9 cellular contexts compared by ENCODE assay signal in the genomic region with DNA sequence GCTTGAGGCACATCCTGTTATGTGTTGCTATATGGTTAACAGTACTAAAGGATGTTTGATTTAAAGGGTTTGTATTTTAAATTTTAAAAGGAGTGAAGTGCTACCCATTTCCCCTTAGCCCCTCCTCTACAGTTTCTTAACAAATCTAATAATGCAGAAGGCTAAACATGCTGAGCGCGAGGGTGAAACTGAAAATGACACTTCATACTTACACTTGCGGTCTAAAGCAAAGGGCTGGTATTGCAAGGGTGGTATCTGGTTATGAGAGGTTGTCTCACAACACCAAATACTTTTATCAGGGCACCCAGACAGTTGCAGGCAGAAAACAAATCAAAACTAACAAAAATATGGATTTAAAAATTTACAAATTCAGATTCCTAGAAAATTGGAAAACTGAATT.
DNase-seq lines count a peak whose midpoint lies in the region; ATAC-seq and TF ChIP-seq lines count a peak whose summit lies in the region.
"Had no signal": no experiment of that assay in that cellular context is flagged by ENCODE, and none has a peak within 500 bp of the region (broad histone marks: within the 10 kb centered on the region; RNA-seq: fewer than 3 reads in every experiment).

No MANE protein-coding gene starts in this region.

- H3K4me3 ChIP-seq in ovary, result no peak overlapping the region

- WGBS in ovary, 3 donors, result 88 to 94% (median 92%) methylated on average over 3 of the region's 3 CpGs

- no peak overlapping the region for H3K4me3 Mint-ChIP-seq in activated naive CD8-positive, alpha-beta T cell treated with anti-CD3 and anti-CD28 coated beads, Interleukin-2, amount 50 U/mL, for 24 hours

- H3K27me3 ChIP-seq in ovary, result no peaks in the 10 kb centered on the region

- intact Hi-C loops in ovary (cut with DNase I), result loop anchor here in 1 of 4 donors (1.0 kb wide), 1 partner anchor 45 kb away; no protein-coding TSS in a partner anchor

- no peaks in the 10 kb centered on the region for H3K36me3 ChIP-seq in ovary

- H3K4me1 ChIP-seq in ovary (ENCODE audit: insufficient read depth), result no peaks in the 10 kb centered on the region

- H3K9me3 Mint-ChIP-seq in activated naive CD8-positive, alpha-beta T cell treated with anti-CD3 and anti-CD28 coated beads, Interleukin-2, amount 50 U/mL, for 24 hours, result no peaks in the 10 kb centered on the region

- no peak overlapping the region for H3K27ac ChIP-seq in ovary
- H3K27ac ChIP-seq: HL-60 had no signal

- no peak for TF ChIP-seq EP300 in ovary (IDR thresholded peaks at IDR 0.05)

- peaks cover 17% of the 10 kb centered on the region for H3K4me1 Mint-ChIP-seq in activated naive CD8-positive, alpha-beta T cell treated with anti-CD3 and anti-CD28 coated beads, Interleukin-2, amount 50 U/mL, for 24 hours

- TF ChIP-seq POLR2A in ovary (IDR thresholded peaks at IDR 0.05), result no peak

- H3K9me3 ChIP-seq in ovary, result no peaks in the 10 kb centered on the region

- no peak overlapping the region for H3K27ac Mint-ChIP-seq in activated naive CD8-positive, alpha-beta T cell treated with anti-CD3 and anti-CD28 coated beads, Interleukin-2, amount 50 U/mL, for 24 hours

- no peak for TF ChIP-seq CTCF in ovary (IDR thresholded peaks at IDR 0.05)

- DNase-seq in activated naive CD8-positive, alpha-beta T cell treated with anti-CD3 and anti-CD28 coated beads, Interleukin-2, amount 50 U/mL, for 24 hours, result no peak
- DNase-seq in ovary (no peak), HT-29 (ENCODE audit: low spot score) (no peak)
- DNase-seq: NCI-H510A had no signal

- peaks cover 2% of the 10 kb centered on the region for H3K27me3 Mint-ChIP-seq in activated naive CD8-positive, alpha-beta T cell treated with anti-CD3 and anti-CD28 coated beads, Interleukin-2, amount 50 U/mL, for 24 hours

- ATAC-seq in GM18517 (IDR thresholded peaks at IDR 0.05; ENCODE audit: unreplicated experiment) (peak; percentile 96), GM19463 (IDR thresholded peaks at IDR 0.05; ENCODE audit: unreplicated experiment) (peak; percentile 77), HG03108 (IDR thresholded peaks at IDR 0.05; ENCODE audit: unreplicated experiment) (peak; percentile 63), GM19328 (IDR thresholded peaks at IDR 0.05; ENCODE audit: unreplicated experiment) (no peak)
- ATAC-seq in activated naive CD8-positive, alpha-beta T cell treated with anti-CD3 and anti-CD28 coated beads, Interleukin-2, amount 50 U/mL, for 24 hours, result peak; percentile 81

- no peaks in the 10 kb centered on the region for H3K36me3 Mint-ChIP-seq in activated naive CD8-positive, alpha-beta T cell treated with anti-CD3 and anti-CD28 coated beads, Interleukin-2, amount 50 U/mL, for 24 hours (ENCODE audit: low read depth)
